Comparison of ENCODE assay signal across 9 cellular contexts in the genomic region with DNA sequence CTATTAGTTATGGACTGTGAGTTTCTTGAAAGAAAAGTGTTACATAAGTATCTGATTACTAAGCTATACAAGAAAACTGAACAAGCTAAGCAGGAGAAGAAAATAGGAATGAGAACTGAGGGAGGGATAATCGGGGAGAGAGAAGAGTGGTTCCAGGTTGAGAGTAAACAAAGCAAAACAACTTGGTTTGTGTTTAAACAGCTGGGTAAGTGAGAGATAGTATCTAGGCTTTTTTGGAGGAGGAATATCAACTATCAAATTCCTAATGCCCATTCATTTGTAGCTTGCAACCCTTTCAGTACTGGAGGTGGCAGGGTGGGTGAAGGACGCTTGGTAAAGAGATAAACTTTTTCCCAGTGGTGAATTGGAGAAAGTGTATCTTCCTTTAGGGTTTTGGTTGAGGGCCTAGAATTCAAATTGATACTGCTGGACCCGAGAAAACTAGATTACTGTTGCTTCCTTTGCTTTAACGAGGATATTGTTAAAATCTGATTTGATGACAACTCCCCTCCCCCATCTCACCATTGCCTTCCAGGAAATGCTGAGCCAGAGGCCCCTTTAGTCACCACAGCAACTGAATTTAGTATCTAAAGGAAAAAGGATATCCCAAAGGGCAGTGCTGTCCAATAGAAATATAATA. TPM values are rescaled to one million over a fixed set of nuclear protein-coding genes. Genes with fewer than 3 reads are reported as not detected.
DNase-seq lines count a peak whose midpoint lies in the region; ATAC-seq and TF ChIP-seq lines count a peak whose summit lies in the region.
"Had no signal": no experiment of that assay in that cellular context is flagged by ENCODE, and none has a peak within 500 bp of the region (broad histone marks: within the 10 kb centered on the region; RNA-seq: fewer than 3 reads in every experiment).

No MANE protein-coding gene starts in this region.

- H3K4me3 ChIP-seq in SK-N-MC (no peak overlapping the region), fibroblast of villous mesenchyme (ENCODE audit: low read depth, low read length) (no peak overlapping the region), thyroid gland (replicated peaks in 1 of 3) (no peak overlapping the region)

- H3K36me3 ChIP-seq in SK-N-MC (ENCODE audit: insufficient read depth, low read length) (no peaks in the 10 kb centered on the region), thyroid gland (no peaks in the 10 kb centered on the region)

- intact Hi-C loops in thyroid gland (cut with DNase I), result no loop called here

- 0 out of 2 replicates have a peak overlapping the region, but pooled peaks have one; percentile 6 for H3K27ac ChIP-seq in SK-N-MC
- peak overlapping the region; percentile 39 to 61 (median 55) for H3K27ac ChIP-seq in thyroid gland

- H3K36me3 Mint-ChIP-seq in activated naive CD4-positive, alpha-beta T cell treated with anti-CD3 and anti-CD28 coated beads, Interleukin-2, amount 50 U/mL, for 24 hours, result no peaks in the 10 kb centered on the region

- peak overlapping the region; percentile 40 for H3K4me3 Mint-ChIP-seq in activated naive CD4-positive, alpha-beta T cell treated with anti-CD3 and anti-CD28 coated beads, Interleukin-2, amount 50 U/mL, for 24 hours

- H3K9me3 ChIP-seq in SK-N-MC (ENCODE audit: low read depth, low read length) (no peaks in the 10 kb centered on the region), thyroid gland (no peaks in the 10 kb centered on the region)

- no peak for TF ChIP-seq POLR2A in thyroid gland (IDR thresholded peaks at IDR 0.05)

- H3K4me1 ChIP-seq in thyroid gland, result peaks cover 4 to 12% of the 10 kb centered on the region in 2 donors

- no peak overlapping the region for H3K9ac ChIP-seq in SK-N-MC (ENCODE audit: insufficient read length)

- H3K4me1 Mint-ChIP-seq in activated naive CD4-positive, alpha-beta T cell treated with anti-CD3 and anti-CD28 coated beads, Interleukin-2, amount 50 U/mL, for 24 hours, result peaks cover 8% of the 10 kb centered on the region

- no peaks in the 10 kb centered on the region for H3K27me3 ChIP-seq in thyroid gland

- TF ChIP-seq CTCF in fibroblast of villous mesenchyme (IDR thresholded peaks at IDR 0.05; ENCODE audit: insufficient read depth, low read depth, low read length) (peak; percentile 49), thyroid gland (IDR thresholded peaks at IDR 0.05) (peak in 3 of 6 experiments; percentile 20 to 31 (median 28))

- no peak for DNase-seq in activated naive CD4-positive, alpha-beta T cell (lab: John Stamatoyannopoulos, UW)
- DNase-seq in SK-N-MC (ENCODE audit: low read depth, low spot score), result no peak
- DNase-seq in fibroblast of villous mesenchyme (ENCODE audit: low read depth), result peak; percentile 26
- no peak for DNase-seq in thyroid gland
- no peak for DNase-seq in NCI-H69 (lab: John Stamatoyannopoulos, UW)
- DNase-seq in AG08395 (ENCODE audit: low spot score), result no peak
- DNase-seq: glutamatergic neuron had no signal

- peak overlapping the region; percentile 73 for H3K27ac Mint-ChIP-seq in activated naive CD4-positive, alpha-beta T cell treated with anti-CD3 and anti-CD28 coated beads, Interleukin-2, amount 50 U/mL, for 24 hours

- H3K9me3 Mint-ChIP-seq in activated naive CD4-positive, alpha-beta T cell treated with anti-CD3 and anti-CD28 coated beads, Interleukin-2, amount 50 U/mL, for 24 hours, result no peaks in the 10 kb centered on the region

- H3K27me3 Mint-ChIP-seq in activated naive CD4-positive, alpha-beta T cell treated with anti-CD3 and anti-CD28 coated beads, Interleukin-2, amount 50 U/mL, for 24 hours, result no peaks in the 10 kb centered on the region

- WGBS in thyroid gland, 2 donors, result 10 to 17% methylated on average over 4 of the region's 4 CpGs

- no peak for ATAC-seq in esophagus mucosa

RNA-seq across cellular contexts. Expression of a gene that starts 2.0 kb away (rescaled TPM):
- total RNA-seq in fibroblast of villous mesenchyme (65.4 and 91.5 TPM in 2 replicates), thyroid gland (10 to 100 TPM in 2 of 4 donors, 1 to 10 TPM in 2; 9.2 to 81.0 (median 40.1) TPM), esophagus mucosa (4.9 TPM)
